Comparison of ENCODE assay signal across 25 cellular contexts in genomic region chr14:55157080-55157479, GRCh38. TPM values are rescaled to one million over a fixed set of nuclear protein-coding genes. Genes with fewer than 3 reads are reported as not detected.
A peak's percentile ranks its signal among the peaks of the same experiment; 100 is the strongest.
DNase-seq lines count a peak whose midpoint lies in the region; ATAC-seq, FAIRE-seq and TF ChIP-seq lines count a peak whose summit lies in the region.
"Had no signal": no experiment of that assay in that cellular context is flagged by ENCODE, and none has a peak within 500 bp of the region (broad histone marks: within the 10 kb centered on the region; RNA-seq: fewer than 3 reads in every experiment).

No MANE protein-coding gene starts in this region.

- no peaks in the 10 kb centered on the region for H3K79me2 ChIP-seq in osteoblast (ENCODE audit: insufficient read depth, low read length)

- peak; percentile 13 for FAIRE-seq in urothelium cell line (lab: Jason Lieb, UNC)
- no peak for FAIRE-seq in frontal cortex (lab: Jason Lieb, UNC)
- FAIRE-seq: A549, GM12891, HepG2, K562 had no signal

- H3K9me3 Mint-ChIP-seq in activated T-cell treated with anti-CD3 and anti-CD28 coated beads, Interleukin-2, amount 50 U/mL, for 24 hours = no peaks in the 10 kb centered on the region
- H3K9me3 Mint-ChIP-seq: H9, HFFc6 had no signal

- peaks cover 10% of the 10 kb centered on the region for H3K4me1 Mint-ChIP-seq in activated T-cell treated with anti-CD3 and anti-CD28 coated beads, Interleukin-2, amount 50 U/mL, for 24 hours (ENCODE audit: low read depth)
- H3K4me1 Mint-ChIP-seq in T-helper 17 cell = peaks cover 27% of the 10 kb centered on the region
- H3K4me1 Mint-ChIP-seq: H9 had no signal

- no peaks in the 10 kb centered on the region for H3K36me3 ChIP-seq in osteoblast (ENCODE audit: insufficient read depth, low read length)

- no peaks in the 10 kb centered on the region for H3K9me3 ChIP-seq in T-helper 17 cell (ENCODE audit: control insufficient read depth, low read length, poor library complexity, severe bottlenecking)
- no peaks in the 10 kb centered on the region for H3K9me3 ChIP-seq in osteoblast (ENCODE audit: low read depth, low read length)
- H3K9me3 ChIP-seq: A549, BE2C, MG63 had no signal

- H3K36me3 Mint-ChIP-seq in activated T-cell treated with anti-CD3 and anti-CD28 coated beads, Interleukin-2, amount 50 U/mL, for 24 hours (ENCODE audit: low read depth) = peaks cover 36% of the 10 kb centered on the region
- H3K36me3 Mint-ChIP-seq in T-helper 17 cell (ENCODE audit: low read depth) = peaks cover 2% of the 10 kb centered on the region

- peak overlapping the region; percentile 32 for H2AFZ ChIP-seq in osteoblast (ENCODE audit: low read length)

- no peak overlapping the region for H3K4me3 Mint-ChIP-seq in activated T-cell treated with anti-CD3 and anti-CD28 coated beads, Interleukin-2, amount 50 U/mL, for 24 hours
- no peak overlapping the region for H3K4me3 Mint-ChIP-seq in T-helper 17 cell
- H3K4me3 Mint-ChIP-seq: H9, HFFc6 had no signal

- H4K20me1 ChIP-seq in osteoblast (ENCODE audit: insufficient read depth, low read length) = no peaks in the 10 kb centered on the region

- H3K27me3 ChIP-seq in osteoblast (ENCODE audit: insufficient read depth, low read length) = no peaks in the 10 kb centered on the region
- H3K27me3 ChIP-seq: BE2C, MG63 had no signal

- no peak for ATAC-seq in T-helper 17 cell
- ATAC-seq: A549, HepG2, K562, Right ventricle myocardium inferior had no signal

- H3K27ac ChIP-seq in osteoblast (ENCODE audit: low read depth, low read length) = no peak overlapping the region
- H3K27ac ChIP-seq: A549, HL-60 had no signal

- no peaks in the 10 kb centered on the region for H3K27me3 Mint-ChIP-seq in activated T-cell treated with anti-CD3 and anti-CD28 coated beads, Interleukin-2, amount 50 U/mL, for 24 hours
- no peaks in the 10 kb centered on the region for H3K27me3 Mint-ChIP-seq in T-helper 17 cell

- no peak for DNase-seq in activated T-cell treated with anti-CD3 and anti-CD28 coated beads, Interleukin-2, amount 50 U/mL, for 24 hours
- DNase-seq in activated T-cell treated with anti-CD3 and anti-CD28 coated beads for 4 hours (no peak), T-helper 17 cell (no peak), osteoblast (ENCODE audit: insufficient read length, low spot score, missing footprints) (no peak), urothelium cell line (ENCODE audit: low spot score) (no peak), NCI-H2227 treated with DMSO at 0.1 percent for 48 hours (lab: John Stamatoyannopoulos, UW) (no peak), frontal cortex (ENCODE audit: low spot score in 2 of 2) (no peak)
- DNase-seq: BE2C, COR-L47, DMS79 treated with DMSO at 0.1 percent for 48 hours, H9, HFFc6, MG63, NCI-H1417, NCI-H1694 treated with DMSO at 0.1 percent for 48 hours, NCI-H2081 treated with DMSO at 0.1 percent for 48 hours, NCI-H446 treated with DMSO at 0.1 percent for 48 hours, NCI-H526 treated with DMSO at 0.1 percent for 48 hours, OCI-M1 had no signal

- no peak overlapping the region for H3K4me3 ChIP-seq in osteoblast (ENCODE audit: insufficient read depth, low read length)
- H3K4me3 ChIP-seq: A549, K562, MG63 had no signal

- no peak overlapping the region for H3K4me2 ChIP-seq in osteoblast (ENCODE audit: insufficient read depth, low read length)
- H3K4me2 ChIP-seq: A549 had no signal

- no peaks in the 10 kb centered on the region for H3K4me1 ChIP-seq in osteoblast (ENCODE audit: insufficient read depth, low read length)
- H3K4me1 ChIP-seq: A549, BE2C had no signal

- no peak for TF ChIP-seq CTCF in osteoblast (IDR thresholded peaks at IDR 0.05; ENCODE audit: extremely low read depth, low read depth, low read length)

- H3K27ac Mint-ChIP-seq in activated T-cell treated with anti-CD3 and anti-CD28 coated beads, Interleukin-2, amount 50 U/mL, for 24 hours = peak overlapping the region; percentile 18
- H3K27ac Mint-ChIP-seq in T-helper 17 cell = peak overlapping the region; percentile 54
- H3K27ac Mint-ChIP-seq: H9, HFFc6 had no signal

RNA-seq across cellular contexts. Expression of gene LGALS3, which starts 28.0 kb away (rescaled TPM):
- total RNA-seq in T-helper 17 cell = 10 to 100 TPM; 38.7 to 49.8 TPM
- 368 and 433 TPM in 2 replicates for total RNA-seq in osteoblast
- total RNA-seq in frontal cortex = 10.6 TPM

RNA-seq across cellular contexts. Expression of gene DLGAP5, which starts 34.3 kb away (rescaled TPM):
- total RNA-seq in T-helper 17 cell = under 1 TPM in 1 of 2 donors, not detected in 1; 0.12 TPM
- 4.1 and 5.1 TPM in 2 replicates for total RNA-seq in osteoblast
- 4.9 TPM for total RNA-seq in frontal cortex
